Comparison of ENCODE assay signal across 7 cellular contexts in genomic region chr14:24012736-24013273, GRCh38. TPM values are rescaled to one million over a fixed set of nuclear protein-coding genes. Genes with fewer than 3 reads are reported as not detected.
"Had no signal": no experiment of that assay in that cellular context is flagged by ENCODE, and none has a peak within 500 bp of the region (broad histone marks: within the 10 kb centered on the region; RNA-seq: fewer than 3 reads in every experiment).

No MANE protein-coding gene starts in this region.

RNA-seq across cellular contexts. Expression of gene CARMIL3, which starts 39.0 kb away (rescaled TPM):
- total RNA-seq: PC-3, SJSA1 had no signal

RNA-seq across cellular contexts. Expression of gene CPNE6, which starts 58.6 kb away (rescaled TPM):
- total RNA-seq: activated CD4-positive, alpha-beta memory T cell treated with anti-CD3 and anti-CD28 coated beads, Interleukin-2, amount 10 ng/mL, durations not matched to agents 7 days and 5 days; activated CD8-positive, alpha-beta memory T cell treated with anti-CD3 and anti-CD28 coated beads for 36 hours; activated naive CD4-positive, alpha-beta T cell treated with anti-CD3 and anti-CD28 coated beads for 36 hours; activated T-helper 17 cell treated with anti-CD3 and anti-CD28 coated beads, Interleukin-2, amount 50 U/mL, for 72 hours; PC-3; SJSA1; T-helper 17 cell had no signal
